In genomic region chr11:29210426-29210825, GRCh38 we compare ENCODE assay signal across 1 cellular context.
TF ChIP-seq lines count a peak whose summit lies in the region.

No MANE protein-coding gene starts in this region.

TF ChIP-seq in SK-N-SH, 30 proteins besides CTCF, POLR2A, EP300 and RAD21 (continued from another document):
- no peak for TF ChIP-seq TAF1 (IDR thresholded peaks at IDR 0.05; ENCODE audit: borderline replicate concordance, low read depth, low read length)
- TF ChIP-seq SIN3A (IDR thresholded peaks at IDR 0.05; ENCODE audit: borderline replicate concordance, low read depth, low read length): no peak
- no peak for TF ChIP-seq FOXM1 (IDR thresholded peaks at IDR 0.05; ENCODE audit: low read depth)
- no peak for TF ChIP-seq ELF1 (IDR thresholded peaks at IDR 0.05)
- no peak for TF ChIP-seq RCOR1 (IDR thresholded peaks at IDR 0.05; ENCODE audit: low read length)
- TF ChIP-seq RFX5 (IDR thresholded peaks at IDR 0.05; ENCODE audit: low read length): no peak
